In genomic region chr13:19818223-19818842, GRCh38 we compare ENCODE assay signal across 7 cellular contexts. TPM values are rescaled to one million over a fixed set of nuclear protein-coding genes. Genes with fewer than 3 reads are reported as not detected.
DNase-seq lines count a peak whose midpoint lies in the region; ATAC-seq and TF ChIP-seq lines count a peak whose summit lies in the region.

No MANE protein-coding gene starts in this region.

- no peak overlapping the region for H2AK5ac ChIP-seq in IMR-90 (ENCODE audit: low read depth, low read length)

- H2BK15ac ChIP-seq in IMR-90 (ENCODE audit: low read depth, low read length) = no peak overlapping the region

- TF ChIP-seq CTCF in IMR-90 (conservative IDR thresholded peaks at IDR 0.05; ENCODE audit: low read depth, low read length) = peak; percentile 17; the same call in 1 of the 2 replicates
- TF ChIP-seq CTCF in fibroblast of villous mesenchyme (IDR thresholded peaks at IDR 0.05; ENCODE audit: insufficient read depth, low read depth, low read length) = peak; percentile 48
- peak; percentile 22 for TF ChIP-seq CTCF in psoas muscle (IDR thresholded peaks at IDR 0.05)

- H3K18ac ChIP-seq in IMR-90 (ENCODE audit: low read depth, low read length) = no peak overlapping the region

- H3K36me3 ChIP-seq in IMR-90 (ENCODE audit: control insufficient read depth, insufficient read depth, low read length) (peaks cover 16% of the 10 kb centered on the region), psoas muscle (ENCODE audit: insufficient read depth in 1 of 2, low read depth in 1 of 2) (peaks cover 0 to 30% of the 10 kb centered on the region in 2 donors)

- no peak overlapping the region for H4K8ac ChIP-seq in IMR-90 (ENCODE audit: low read depth in 2 of 2, low read length in 2 of 2)

- DNase-seq in IMR-90 (no peak), fibroblast of villous mesenchyme (ENCODE audit: low read depth) (no peak), psoas muscle (peak; percentile 15 to 56), dedifferentiated amniotic fluid mesenchymal stem cell (ENCODE audit: extremely low spot score) (no peak)
- DNase-seq in activated CD8-positive, alpha-beta memory T cell treated with anti-CD3 and anti-CD28 coated beads, Interleukin-2, amount 50 U/mL, for 4 hours = peak; percentile 35

- H2BK20ac ChIP-seq in IMR-90 (ENCODE audit: low read depth, low read length) = no peak overlapping the region

- H3K14ac ChIP-seq in IMR-90 (replicated peaks; ENCODE audit: low read depth, low read length) = no peak overlapping the region

- POLR2A ChIA-PET in IMR-90 (lab: Charles Lee; ENCODE audit: unreplicated experiment) = no interaction called here

- CTCF ChIA-PET in IMR-90 (lab: Yijun Ruan, JAX) = no interaction called here

- H2AFZ ChIP-seq in IMR-90 (replicated peaks; ENCODE audit: low read length, poor library complexity) = no peak overlapping the region

- H3K9me3 ChIP-seq in IMR-90 (ENCODE audit: control insufficient read depth, insufficient read depth, low read length) (no peaks in the 10 kb centered on the region), psoas muscle (no peaks in the 10 kb centered on the region)

- no peak overlapping the region for H2BK120ac ChIP-seq in IMR-90 (ENCODE audit: low read depth, low read length)

- H3K9me1 ChIP-seq in IMR-90 (ENCODE audit: insufficient read depth, low read length) = peaks cover 4% of the 10 kb centered on the region; the same call in 1 of the 2 replicates

- H3K9ac ChIP-seq in IMR-90 (ENCODE audit: low read depth, low read length) = no peak overlapping the region

- peaks cover 2 to 13% of the 10 kb centered on the region in 2 experiments for H3K79me1 ChIP-seq in IMR-90 (ENCODE audit: low read depth in 1 of 2, low read length in 2 of 2)

- no peak overlapping the region for H3K56ac ChIP-seq in IMR-90 (ENCODE audit: extremely low read depth, insufficient read depth, low read length)

- TF ChIP-seq RAD21 in IMR-90 (IDR thresholded peaks at IDR 0.05; ENCODE audit: low read length) = peak; percentile 20; the same call in 1 of the 2 replicates

- H4K5ac ChIP-seq in IMR-90 (ENCODE audit: low read depth, low read length) = no peak overlapping the region

- H4K91ac ChIP-seq in IMR-90 (ENCODE audit: insufficient read depth, low read depth, low read length) = no peak overlapping the region

- intact Hi-C loops in IMR-90 (cut with micrococcal nuclease) (no loop called here), psoas muscle (cut with DNase I) (no loop called here)

- no peak overlapping the region for H3K23ac ChIP-seq in IMR-90 (ENCODE audit: low read depth, low read length)

- H3K4me1 ChIP-seq in IMR-90 (ENCODE audit: control insufficient read depth, insufficient read depth, low read length) = no peaks in the 10 kb centered on the region
- no peaks in the 10 kb centered on the region for H3K4me1 ChIP-seq in psoas muscle

- no TSS peak for BruUV-seq in IMR-90 (replicated peaks; lab: Mats Ljungman, UMichigan)

- H4K20me1 ChIP-seq in IMR-90 (ENCODE audit: insufficient read depth, low read length) = no peaks in the 10 kb centered on the region

- H3K4me3 ChIP-seq in IMR-90 (ENCODE audit: insufficient read depth, low read depth, low read length) (no peak overlapping the region), fibroblast of villous mesenchyme (ENCODE audit: low read depth, low read length) (no peak overlapping the region), psoas muscle (no peak overlapping the region)

- WGBS in IMR-90 (ENCODE audit: extremely low coverage in 2 of 2, insufficient read length in 1 of 2), 2 experiments = 73 to 100% methylated on average over 1 to 10 of the region's 27 CpGs
- WGBS in psoas muscle, 3 donors = 65 to 72% (median 68%) methylated on average over 27 of the region's 27 CpGs

- H3K27me3 ChIP-seq in IMR-90 (ENCODE audit: control insufficient read depth, insufficient read depth, low read length) = no peaks in the 10 kb centered on the region
- H3K27me3 ChIP-seq in psoas muscle (ENCODE audit: insufficient read depth in 3 of 3, low read length in 2 of 3) = no peaks in the 10 kb centered on the region

- H3K4me2 ChIP-seq in IMR-90 (ENCODE audit: low read depth, low read length) = no peak overlapping the region

- ATAC-seq in IMR-90 (ENCODE audit: low read depth) (no peak), psoas muscle (peak in 3 of 4 donors; percentile 30 to 64 (median 49)), GM21390 (IDR thresholded peaks at IDR 0.05; ENCODE audit: unreplicated experiment) (no peak), HG02588 (IDR thresholded peaks at IDR 0.05; ENCODE audit: unreplicated experiment) (no peak)

- no peak for TF ChIP-seq POLR2A in IMR-90 (IDR thresholded peaks at IDR 0.05; ENCODE audit: low read depth, low read length)

- no peak overlapping the region for H3K4ac ChIP-seq in IMR-90 (ENCODE audit: low read depth, low read length)

- H2BK5ac ChIP-seq in IMR-90 (ENCODE audit: low read depth, low read length, poor library complexity, severe bottlenecking) = no peak overlapping the region

- H2AK9ac ChIP-seq in IMR-90 (replicated peaks; ENCODE audit: low read depth, low read length, poor library complexity) = no peak overlapping the region

- H3K27ac ChIP-seq in IMR-90 (ENCODE audit: insufficient read depth, low read length) (no peak overlapping the region), psoas muscle (no peak overlapping the region)

- dilution Hi-C loops in IMR-90 (cut with HindIII; ENCODE audit: low sequenced_read_pairs, unreplicated experiment) = no loop called here

- in situ Hi-C loops in IMR-90 (cut with MboI; ENCODE audit: low sequenced_read_pairs) = no loop called here

TF ChIP-seq in IMR-90, 13 proteins besides CTCF, POLR2A, EP300 and RAD21:
- TF ChIP-seq CEBPB (IDR thresholded peaks at IDR 0.05; ENCODE audit: low read depth, low read length) (no peak), NFE2L2 (IDR thresholded peaks at IDR 0.05; ENCODE audit: low read depth, low read length) (no peak), SMC3 (IDR thresholded peaks at IDR 0.05; ENCODE audit: low read depth, low read length) (no peak)

RNA-seq across cellular contexts. Expression of gene PSPC1, which starts 35.6 kb away (rescaled TPM):
- total RNA-seq in IMR-90 (2012; rRNA removed) (39.8 and 41.7 TPM in 2 replicates), fibroblast of villous mesenchyme (76.7 and 80.7 TPM in 2 replicates), psoas muscle (10 to 100 TPM; 24.8 to 39.8 (median 31.2) TPM)
- polyA plus RNA-seq in IMR-90 (2012; rRNA removed) (37.8 and 38.3 TPM in 2 replicates), psoas muscle (10 to 100 TPM; 18.1 to 24.8 (median 23.6) TPM)
- 23.1 and 33.6 TPM in 2 replicates for polyA plus RNA-seq in IMR-90 (2012; cell fraction: cytosol; rRNA removed)
- polyA plus RNA-seq in IMR-90 (2012; cell fraction: nucleus; rRNA removed; ENCODE audit: low replicate concordance) = 21.3 and 44.2 TPM in 2 replicates

RNA-seq across cellular contexts. Expression of gene ZMYM5, which starts 45.1 kb away (rescaled TPM):
- total RNA-seq in IMR-90 (2012; rRNA removed) (10.2 and 13.6 TPM in 2 replicates), fibroblast of villous mesenchyme (13.5 and 24.2 TPM in 2 replicates), psoas muscle (1 to 10 TPM; 5.5 to 8.0 (median 6.1) TPM)
- polyA plus RNA-seq in IMR-90 (2012; rRNA removed) (5.2 and 7.0 TPM in 2 replicates), psoas muscle (1 to 10 TPM; 3.2 to 7.6 (median 5.6) TPM)
- 0.74 and 0.75 TPM in 2 replicates for polyA plus RNA-seq in IMR-90 (2012; cell fraction: cytosol; rRNA removed)
- polyA plus RNA-seq in IMR-90 (2012; cell fraction: nucleus; rRNA removed; ENCODE audit: low replicate concordance) = 1.2 and 12.1 TPM in 2 replicates

Comparison
In these comparisons a context has a peak if more than half of its experiments do, and no peak if none do; other contexts are left out.
1. ATAC-seq: peak in psoas muscle (3 of 4); none in IMR-90 (single experiment), GM21390 (single experiment) and HG02588 (single experiment).
2. DNase-seq: peak in activated CD8-positive, alpha-beta memory T cell treated with anti-CD3 and anti-CD28 coated beads, Interleukin-2, amount 50 U/mL, for 4 hours (single experiment) and psoas muscle (2 of 2); none in IMR-90 (single experiment), fibroblast of villous mesenchyme (single experiment) and dedifferentiated amniotic fluid mesenchymal stem cell (single experiment).
3. Peak in every context shown above with its lines, with median percentiles within 50 percentile points of each other: CTCF ChIP-seq.